Comparison of ENCODE assay signal across 26 cellular contexts in the genomic region with DNA sequence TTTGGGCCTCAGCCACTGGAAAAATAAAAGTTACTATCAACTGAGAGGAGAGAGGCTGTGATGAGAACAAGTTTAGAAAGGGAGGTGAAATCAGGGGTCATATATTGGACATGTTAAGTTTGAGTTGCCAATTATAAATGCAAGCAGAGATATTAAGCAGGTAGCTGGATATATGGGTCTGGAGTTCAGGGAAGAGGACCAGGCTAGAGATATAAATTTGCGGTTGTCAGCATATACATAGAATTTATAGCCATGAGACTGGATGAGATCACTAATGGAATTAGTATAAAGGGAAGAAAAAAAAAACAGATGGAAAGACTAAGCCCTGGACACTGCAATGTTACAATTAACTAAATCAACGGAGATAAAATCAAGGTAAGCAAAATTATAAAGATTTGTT.
DNase-seq lines count a peak whose midpoint lies in the region; ATAC-seq, FAIRE-seq and TF ChIP-seq lines count a peak whose summit lies in the region.
"Had no signal": no experiment of that assay in that cellular context is flagged by ENCODE, and none has a peak within 500 bp of the region (broad histone marks: within the 10 kb centered on the region; RNA-seq: fewer than 3 reads in every experiment).

No MANE protein-coding gene starts in this region.

- TF ChIP-seq POLR2A in HepG2 (IDR thresholded peaks at IDR 0.05; ENCODE audit: insufficient read depth in 1 of 2, low read depth in 2 of 2, low read length in 2 of 2) (no peak), right lobe of liver (IDR thresholded peaks at IDR 0.05) (no peak)

- intact Hi-C loops in HepG2 (cut with micrococcal nuclease; ENCODE audit: unreplicated experiment), result no loop called here
- intact Hi-C loops in right lobe of liver (cut with DNase I), result no loop called here

- no peaks in the 10 kb centered on the region for H4K20me1 ChIP-seq in HepG2 (ENCODE audit: insufficient read depth, low read length)
- H4K20me1 ChIP-seq: BLaER1 had no signal

- TF ChIP-seq EP300 in HepG2 (IDR thresholded peaks at IDR 0.05; ENCODE audit: low read depth in 2 of 2, low read length in 2 of 2) (no peak), HepG2 (CRISPR knock-in tag; IDR thresholded peaks at IDR 0.05; ENCODE audit: borderline replicate concordance) (no peak)

- no peak overlapping the region for H2AFZ ChIP-seq in HepG2 (ENCODE audit: low read length)

- in situ Hi-C loops in HepG2 (cut with HindIII; ENCODE audit: extremely low pct_ligation_motif_present, low pct_unique_long_range_greater_than_20kb), result no loop called here

- FAIRE-seq in HepG2 (lab: Jason Lieb, UNC), result no peak
- FAIRE-seq: A204.1, GM12878, GM12892, GM18507 had no signal

- H3K9ac ChIP-seq in HepG2 (ENCODE audit: insufficient read depth, low read depth, low read length), result no peak overlapping the region
- H3K9ac ChIP-seq: BLaER1 had no signal

- DNase-seq in HepG2 (ENCODE audit: low spot score) (no peak), right lobe of liver (no peak), SK-N-DZ (ENCODE audit: low spot score) (peak; percentile 68)
- DNase-seq: 8988T; ACHN; BE2C; C1 segment of cervical spinal cord; CD4-positive, alpha-beta memory T cell; CD4-positive, CD25-positive, alpha-beta regulatory T cell; CD8-positive, alpha-beta memory T cell; COR-L47; DMS 273 treated with DMSO at 0.1 percent for 48 hours; DMS153; DMS53; DMS79; DND-41; EL; GDM1 had no signal

- no peaks in the 10 kb centered on the region for H3K4me1 ChIP-seq in HepG2 (ENCODE audit: insufficient read depth, low read length)
- H3K4me1 ChIP-seq in right lobe of liver, result no peaks in the 10 kb centered on the region
- H3K4me1 ChIP-seq: BLaER1 had no signal

- H3K9me3 ChIP-seq in HepG2 (ENCODE audit: low read length), result no peaks in the 10 kb centered on the region
- H3K9me3 ChIP-seq in right lobe of liver, result peaks cover 0 to 4% (median 0%) of the 10 kb centered on the region in 4 donors
- H3K9me3 ChIP-seq: BE2C, BLaER1 had no signal

- POLR2A ChIA-PET in HepG2 (lab: Yijun Ruan, JAX), result no interaction called here

- TF ChIP-seq CTCF in HepG2 (CRISPR knock-in tag; IDR thresholded peaks at IDR 0.05) (no peak), right lobe of liver (IDR thresholded peaks at IDR 0.05) (no peak)

- no TSS peak for BruUV-seq in HepG2 (replicated peaks; lab: Mats Ljungman, UMichigan)

- H3K4me2 ChIP-seq in HepG2 (ENCODE audit: low read depth, low read length), result no peak overlapping the region
- H3K4me2 ChIP-seq: BLaER1 had no signal

- WGBS in HepG2 (ENCODE audit: low lambda C conversion rate), result 23% methylated on average over 2 of the region's 2 CpGs
- 76% methylated on average over 2 of the region's 2 CpGs for WGBS in right lobe of liver (ENCODE audit: insufficient coverage, low coverage, low lambda C conversion rate, missing lambda C conversion rate)

- no peak for ATAC-seq in HepG2
- no peak for ATAC-seq in right lobe of liver
- ATAC-seq in SK-N-SH treated with all-trans-retinoic acid at 6 μM for 48 hours, result peak; percentile 62
- ATAC-seq in GM21576 (IDR thresholded peaks at IDR 0.05; ENCODE audit: unreplicated experiment), result no peak
- ATAC-seq in HG02970 (IDR thresholded peaks at IDR 0.05; ENCODE audit: low FRiP score, unreplicated experiment), result no peak
- ATAC-seq: GM12878 had no signal

- H3K79me2 ChIP-seq in HepG2 (ENCODE audit: insufficient read depth, low read length), result no peaks in the 10 kb centered on the region

- H3K36me3 ChIP-seq in HepG2 (replicated peaks in 1 of 2; ENCODE audit: control insufficient read depth in 1 of 2, insufficient read depth in 2 of 2, low read length in 2 of 2), result no peaks in the 10 kb centered on the region
- H3K36me3 ChIP-seq in right lobe of liver, result no peaks in the 10 kb centered on the region
- H3K36me3 ChIP-seq: BE2C, BLaER1 had no signal

- no peaks in the 10 kb centered on the region for H3K27me3 ChIP-seq in HepG2 (ENCODE audit: control insufficient read depth in 1 of 2, insufficient read depth in 2 of 2, low read length in 2 of 2)
- H3K27me3 ChIP-seq in right lobe of liver, result no peaks in the 10 kb centered on the region
- H3K27me3 ChIP-seq: BE2C, BLaER1 had no signal

- CTCF ChIA-PET in HepG2 (lab: Yijun Ruan, JAX; ENCODE audit: low intra/inter-chr PET ratio, low total read pairs), result no interaction called here

- no peak for TF ChIP-seq RAD21 in HepG2 (CRISPR knock-in tag; IDR thresholded peaks at IDR 0.05)

- H3K27ac ChIP-seq in HepG2 (ENCODE audit: extremely low read length, insufficient read depth, low read length) (no peak overlapping the region), right lobe of liver (no peak overlapping the region)
- H3K27ac ChIP-seq: BLaER1 had no signal

- H3K4me3 ChIP-seq in HepG2 (replicated peaks in 1 of 3; ENCODE audit: insufficient read depth in 1 of 3, low read depth in 2 of 3, low read length in 3 of 3) (no peak overlapping the region), right lobe of liver (no peak overlapping the region)
- H3K4me3 ChIP-seq: BLaER1, GM12878 had no signal

TF ChIP-seq in HepG2, 621 proteins besides CTCF, POLR2A, EP300 and RAD21 (continues in another document):
- 0 out of 2 replicates have a peak, but pooled peaks have one; percentile 3 for TF ChIP-seq MAFF (IDR thresholded peaks at IDR 0.05; ENCODE audit: low read depth, low read length)
- TF ChIP-seq, protein P1, sequence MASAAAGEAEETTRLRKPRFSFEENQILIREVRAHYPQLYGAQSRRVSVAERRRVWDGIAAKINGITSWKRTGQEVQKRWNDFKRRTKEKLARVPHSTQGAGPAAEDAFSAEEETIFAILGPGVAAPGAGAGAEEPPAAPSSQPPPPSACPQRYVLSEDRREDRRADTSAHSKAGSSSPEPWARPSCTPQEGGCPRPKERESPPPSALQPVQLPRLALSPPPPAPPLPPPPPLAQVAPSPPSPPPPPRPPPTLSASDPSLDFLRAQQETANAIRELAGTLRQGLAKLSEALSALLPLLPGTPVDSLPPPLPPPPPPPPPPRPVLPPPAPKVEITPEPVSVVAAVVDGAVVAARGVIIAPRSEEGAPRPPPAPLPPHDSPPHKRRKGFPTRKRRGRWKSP (CRISPR knock-in tag; IDR thresholded peaks at IDR 0.05), result no peak
- no peak for TF ChIP-seq DR1 (CRISPR knock-in tag; IDR thresholded peaks at IDR 0.05)
- no peak for TF ChIP-seq MED1 (CRISPR knock-in tag; IDR thresholded peaks at IDR 0.05)
- TF ChIP-seq MAFK (conservative IDR thresholded peaks at IDR 0.05 in 1 of 2, IDR thresholded peaks at IDR 0.05 in 1 of 2; ENCODE audit: low read length in 2 of 2), result peak; percentile 35 to 50; a peak in 3 of 4 replicates
- TF ChIP-seq, protein P2, sequence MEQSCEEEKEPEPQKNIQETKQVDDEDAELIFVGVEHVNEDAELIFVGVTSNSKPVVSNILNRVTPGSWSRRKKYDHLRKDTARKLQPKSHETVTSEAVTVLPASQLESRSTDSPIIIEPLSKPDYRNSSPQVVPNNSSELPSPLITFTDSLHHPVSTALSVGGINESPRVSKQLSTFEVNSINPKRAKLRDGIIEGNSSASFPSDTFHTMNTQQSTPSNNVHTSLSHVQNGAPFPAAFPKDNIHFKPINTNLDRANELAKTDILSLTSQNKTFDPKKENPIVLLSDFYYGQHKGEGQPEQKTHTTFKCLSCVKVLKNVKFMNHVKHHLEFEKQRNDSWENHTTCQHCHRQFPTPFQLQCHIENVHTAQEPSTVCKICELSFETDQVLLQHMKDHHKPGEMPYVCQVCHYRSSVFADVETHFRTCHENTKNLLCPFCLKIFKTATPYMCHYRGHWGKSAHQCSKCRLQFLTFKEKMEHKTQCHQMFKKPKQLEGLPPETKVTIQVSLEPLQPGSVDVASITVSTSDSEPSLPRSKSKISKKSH (CRISPR knock-in tag; IDR thresholded peaks at IDR 0.05; ENCODE audit: borderline replicate concordance), result no peak
- TF ChIP-seq ZNF883 (CRISPR knock-in tag; IDR thresholded peaks at IDR 0.05; ENCODE audit: not compliant biosample characterization), result no peak

TF ChIP-seq in SK-N-SH treated with all-trans-retinoic acid at 6 μM for 48 hours, 23 proteins besides CTCF, POLR2A, EP300 and RAD21 (continues in another document):
- TF ChIP-seq, protein P3, sequence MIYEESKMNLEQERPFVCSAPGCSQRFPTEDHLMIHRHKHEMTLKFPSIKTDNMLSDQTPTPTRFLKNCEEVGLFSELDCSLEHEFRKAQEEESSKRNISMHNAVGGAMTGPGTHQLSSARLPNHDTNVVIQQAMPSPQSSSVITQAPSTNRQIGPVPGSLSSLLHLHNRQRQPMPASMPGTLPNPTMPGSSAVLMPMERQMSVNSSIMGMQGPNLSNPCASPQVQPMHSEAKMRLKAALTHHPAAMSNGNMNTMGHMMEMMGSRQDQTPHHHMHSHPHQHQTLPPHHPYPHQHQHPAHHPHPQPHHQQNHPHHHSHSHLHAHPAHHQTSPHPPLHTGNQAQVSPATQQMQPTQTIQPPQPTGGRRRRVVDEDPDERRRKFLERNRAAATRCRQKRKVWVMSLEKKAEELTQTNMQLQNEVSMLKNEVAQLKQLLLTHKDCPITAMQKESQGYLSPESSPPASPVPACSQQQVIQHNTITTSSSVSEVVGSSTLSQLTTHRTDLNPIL (CRISPR knock-in tag; IDR thresholded peaks at IDR 0.05; ENCODE audit: low read depth), result peak; percentile 85; the same call in 1 of the 2 replicates
- no peak for TF ChIP-seq ZFP3 (CRISPR knock-in tag; IDR thresholded peaks at IDR 0.05)
- no peak for TF ChIP-seq OSR1 (CRISPR knock-in tag; IDR thresholded peaks at IDR 0.05)
- peak; percentile 91 for TF ChIP-seq GLIS3 (CRISPR knock-in tag; IDR thresholded peaks at IDR 0.05)
- TF ChIP-seq ISL1 (CRISPR knock-in tag; IDR thresholded peaks at IDR 0.05), result peak; percentile 92
- TF ChIP-seq, protein P4, sequence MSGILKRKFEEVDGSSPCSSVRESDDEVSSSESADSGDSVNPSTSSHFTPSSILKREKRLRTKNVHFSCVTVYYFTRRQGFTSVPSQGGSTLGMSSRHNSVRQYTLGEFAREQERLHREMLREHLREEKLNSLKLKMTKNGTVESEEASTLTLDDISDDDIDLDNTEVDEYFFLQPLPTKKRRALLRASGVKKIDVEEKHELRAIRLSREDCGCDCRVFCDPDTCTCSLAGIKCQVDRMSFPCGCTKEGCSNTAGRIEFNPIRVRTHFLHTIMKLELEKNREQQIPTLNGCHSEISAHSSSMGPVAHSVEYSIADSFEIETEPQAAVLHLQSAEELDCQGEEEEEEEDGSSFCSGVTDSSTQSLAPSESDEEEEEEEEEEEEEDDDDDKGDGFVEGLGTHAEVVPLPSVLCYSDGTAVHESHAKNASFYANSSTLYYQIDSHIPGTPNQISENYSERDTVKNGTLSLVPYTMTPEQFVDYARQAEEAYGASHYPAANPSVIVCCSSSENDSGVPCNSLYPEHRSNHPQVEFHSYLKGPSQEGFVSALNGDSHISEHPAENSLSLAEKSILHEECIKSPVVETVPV (CRISPR knock-in tag; IDR thresholded peaks at IDR 0.05), result no peak
- TF ChIP-seq RARB (CRISPR knock-in tag; IDR thresholded peaks at IDR 0.05), result no peak
- peak; percentile 55 for TF ChIP-seq TCF4 (CRISPR knock-in tag; IDR thresholded peaks at IDR 0.05; ENCODE audit: borderline replicate concordance)
- no peak for TF ChIP-seq BACH2 (CRISPR knock-in tag; IDR thresholded peaks at IDR 0.05; ENCODE audit: borderline replicate concordance)
